Comparison of ENCODE assay signal across 15 cellular contexts in the genomic region with DNA sequence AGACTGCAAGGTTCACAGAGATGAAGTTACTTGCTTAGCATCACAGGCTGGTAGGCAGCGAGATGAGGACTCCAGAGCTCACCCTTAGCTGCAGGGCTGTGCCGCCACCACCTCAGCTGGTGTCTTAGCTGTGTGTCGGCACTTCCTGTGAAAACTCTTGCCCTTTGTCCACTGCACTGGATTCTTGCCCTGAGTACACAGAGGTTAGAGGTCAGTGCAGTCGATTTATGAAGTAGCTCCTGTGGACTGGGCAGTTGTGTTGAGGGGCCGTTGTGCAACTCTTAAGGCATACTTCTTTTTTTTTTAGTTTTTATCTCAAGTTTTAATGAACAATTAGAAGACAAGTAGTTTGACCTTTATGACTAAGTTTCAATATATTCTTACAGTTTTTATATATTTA. TPM values are rescaled to one million over a fixed set of nuclear protein-coding genes. Genes with fewer than 3 reads are reported as not detected.
DNase-seq lines count a peak whose midpoint lies in the region; ATAC-seq, FAIRE-seq and TF ChIP-seq lines count a peak whose summit lies in the region.
"Had no signal": no experiment of that assay in that cellular context is flagged by ENCODE, and none has a peak within 500 bp of the region (broad histone marks: within the 10 kb centered on the region; RNA-seq: fewer than 3 reads in every experiment).

No MANE protein-coding gene starts in this region.

- no peak overlapping the region for H3K4me3 ChIP-seq in body of pancreas
- no peak overlapping the region for H3K4me3 ChIP-seq in mesenchymal stem cell (ENCODE audit: insufficient read depth in 1 of 2, low read depth in 1 of 2, low read length in 2 of 2)
- H3K4me3 ChIP-seq in lower leg skin (ENCODE audit: low read depth, poor library complexity, severe bottlenecking) = no peak overlapping the region
- H3K4me3 ChIP-seq: BLaER1 treated with 17β-estradiol and CSF1 and Interleukin-3, amounts not matched to agents 10 nM and 100 nM; GM23338 had no signal

- no peak overlapping the region for H3K4me3 Mint-ChIP-seq in activated naive CD8-positive, alpha-beta T cell treated with anti-CD3 and anti-CD28 coated beads, Interleukin-2, amount 50 U/mL, for 24 hours
- H3K4me3 Mint-ChIP-seq: CD4-positive, CD25-positive, alpha-beta regulatory T cell; GM23338 had no signal

- H2BK120ac ChIP-seq in mesenchymal stem cell (ENCODE audit: low read depth, low read length) = no peak overlapping the region

- peak overlapping the region; percentile 24 for H4K8ac ChIP-seq in mesenchymal stem cell (ENCODE audit: low read length)

- no peaks in the 10 kb centered on the region for H3K9me3 Mint-ChIP-seq in activated naive CD8-positive, alpha-beta T cell treated with anti-CD3 and anti-CD28 coated beads, Interleukin-2, amount 50 U/mL, for 24 hours
- H3K9me3 Mint-ChIP-seq: CD4-positive, CD25-positive, alpha-beta regulatory T cell had no signal

- H3K27ac ChIP-seq in RWPE1 (0 out of 2 replicates have a peak overlapping the region, but pooled peaks have one; percentile 1), body of pancreas (no peak overlapping the region), mesenchymal stem cell (ENCODE audit: low read length, poor library complexity, severe bottlenecking) (no peak overlapping the region)
- H3K27ac ChIP-seq: BLaER1 treated with 17β-estradiol and CSF1 and Interleukin-3, amounts not matched to agents 10 nM and 100 nM had no signal

- H2BK5ac ChIP-seq in mesenchymal stem cell (ENCODE audit: low read depth, low read length, poor library complexity, severe bottlenecking) = no peak overlapping the region

- TF ChIP-seq POLR2A in body of pancreas (IDR thresholded peaks at IDR 0.05) (no peak), lower leg skin (IDR thresholded peaks at IDR 0.05) (no peak)

- H3K4ac ChIP-seq in mesenchymal stem cell (ENCODE audit: low read depth in 1 of 2, low read length in 2 of 2) = no peak overlapping the region

- no peak for TF ChIP-seq CTCF in RWPE1 (conservative IDR thresholded peaks at IDR 0.05; ENCODE audit: low read depth)
- no peak for TF ChIP-seq CTCF in body of pancreas (IDR thresholded peaks at IDR 0.05)
- no peak for TF ChIP-seq CTCF in lower leg skin (IDR thresholded peaks at IDR 0.05)

- 85 to 95% methylated on average over 5 of the region's 5 CpGs for WGBS in body of pancreas, 2 donors
- 86% methylated on average over 4 of the region's 5 CpGs for WGBS in mesenchymal stem cell
- 90 to 93% methylated on average over 5 of the region's 5 CpGs for WGBS in lower leg skin, 2 donors

- intact Hi-C loops in body of pancreas (cut with DNase I) = no loop called here
- intact Hi-C loops in lower leg skin (cut with DNase I; ENCODE audit: low total_unique reads) = no loop called here

- H3K4me1 Mint-ChIP-seq in activated naive CD8-positive, alpha-beta T cell treated with anti-CD3 and anti-CD28 coated beads, Interleukin-2, amount 50 U/mL, for 24 hours = no peaks in the 10 kb centered on the region
- H3K4me1 Mint-ChIP-seq: GM23338 had no signal

- H3K9me3 ChIP-seq in body of pancreas = no peaks in the 10 kb centered on the region
- H3K9me3 ChIP-seq in mesenchymal stem cell (ENCODE audit: control insufficient read depth, low read length) = no peaks in the 10 kb centered on the region

- H2BK12ac ChIP-seq in mesenchymal stem cell (ENCODE audit: low read length in 2 of 2) = no peak overlapping the region

- CTCF ChIA-PET in RWPE1 (lab: Yijun Ruan, JAX) = interaction anchor here (0.6 kb wide), 2 partner anchors 104 to 223 kb away, joined by 3 to 6 read pairs; no protein-coding TSS in a partner anchor

- H3K36me3 Mint-ChIP-seq in activated naive CD8-positive, alpha-beta T cell treated with anti-CD3 and anti-CD28 coated beads, Interleukin-2, amount 50 U/mL, for 24 hours (ENCODE audit: low read depth) = peaks cover 35% of the 10 kb centered on the region

- peaks cover 15% of the 10 kb centered on the region for H3K79me1 ChIP-seq in mesenchymal stem cell (replicated peaks; ENCODE audit: low read length, poor library complexity, severe bottlenecking)

- H2BK15ac ChIP-seq in mesenchymal stem cell (ENCODE audit: low read depth, poor library complexity, severe bottlenecking) = no peak overlapping the region

- H2AK5ac ChIP-seq in mesenchymal stem cell (ENCODE audit: low read length, severe bottlenecking) = no peak overlapping the region

- no peak overlapping the region for H3K23ac ChIP-seq in mesenchymal stem cell (ENCODE audit: low read length in 2 of 2)

- no peaks in the 10 kb centered on the region for H3K4me1 ChIP-seq in body of pancreas
- H3K4me1 ChIP-seq in mesenchymal stem cell (ENCODE audit: control insufficient read depth, insufficient read depth, low read depth, low read length) = peaks cover 2% of the 10 kb centered on the region
- H3K4me1 ChIP-seq: BLaER1 treated with 17β-estradiol and CSF1 and Interleukin-3, amounts not matched to agents 10 nM and 100 nM had no signal

- H3K9ac ChIP-seq in mesenchymal stem cell (ENCODE audit: low read length) = no peak overlapping the region
- H3K9ac ChIP-seq: BLaER1 treated with 17β-estradiol and CSF1 and Interleukin-3, amounts not matched to agents 10 nM and 100 nM had no signal

- POLR2A ChIA-PET in RWPE1 (lab: Yijun Ruan, JAX; ENCODE audit: low non-redundant PET) = no interaction called here

- no peak overlapping the region for H2AFZ ChIP-seq in mesenchymal stem cell (ENCODE audit: low read depth, low read length)
- H2AFZ ChIP-seq: GM23338 had no signal

- H3K18ac ChIP-seq in mesenchymal stem cell (ENCODE audit: low read depth in 1 of 2, low read length in 2 of 2) = no peak overlapping the region

- no peak overlapping the region for H3K27ac Mint-ChIP-seq in activated naive CD8-positive, alpha-beta T cell treated with anti-CD3 and anti-CD28 coated beads, Interleukin-2, amount 50 U/mL, for 24 hours
- H3K27ac Mint-ChIP-seq: CD4-positive, CD25-positive, alpha-beta regulatory T cell; GM23338 had no signal

- no peak overlapping the region for H3K14ac ChIP-seq in mesenchymal stem cell (ENCODE audit: low read length in 2 of 2)

- DNase-seq in RWPE1 (ENCODE audit: low spot score) (no peak), body of pancreas (no peak), mesenchymal stem cell (no peak), RPMI8226 (no peak), lower leg skin (ENCODE audit: low spot score in 2 of 2) (no peak)
- DNase-seq in activated naive CD8-positive, alpha-beta T cell treated with anti-CD3 and anti-CD28 coated beads, Interleukin-2, amount 50 U/mL, for 24 hours = no peak
- DNase-seq: ACHN; CD4-positive, CD25-positive, alpha-beta regulatory T cell; DMS53; GF-D8; H7 had no signal

- H3K36me3 ChIP-seq in body of pancreas (replicated peaks in 1 of 2; ENCODE audit: insufficient read depth in 1 of 2, low read depth in 2 of 2) (peaks cover 0 to 2% of the 10 kb centered on the region in 2 donors), mesenchymal stem cell (ENCODE audit: control insufficient read depth in 1 of 2, insufficient read depth in 2 of 2, low read depth in 1 of 2, low read length in 2 of 2) (peaks cover 17 to 39% of the 10 kb centered on the region in 2 experiments)

- no peaks in the 10 kb centered on the region for H3K27me3 ChIP-seq in body of pancreas
- no peaks in the 10 kb centered on the region for H3K27me3 ChIP-seq in mesenchymal stem cell (ENCODE audit: control insufficient read depth in 1 of 2, insufficient read depth in 1 of 2, low read length in 2 of 2)
- H3K27me3 ChIP-seq: BLaER1 treated with 17β-estradiol and CSF1 and Interleukin-3, amounts not matched to agents 10 nM and 100 nM had no signal

- peak; percentile 90 for FAIRE-seq in islet of Langerhans (lab: Jason Lieb, UNC)

- peak overlapping the region; percentile 65 for H4K91ac ChIP-seq in mesenchymal stem cell (ENCODE audit: low read length)

- H3K4me2 ChIP-seq in mesenchymal stem cell (ENCODE audit: low read length, poor library complexity, severe bottlenecking) = no peak overlapping the region
- H3K4me2 ChIP-seq: BLaER1 treated with 17β-estradiol and CSF1 and Interleukin-3, amounts not matched to agents 10 nM and 100 nM; GM23338 had no signal

- ATAC-seq in body of pancreas (peak; percentile 18), HG02970 (IDR thresholded peaks at IDR 0.05; ENCODE audit: low FRiP score, unreplicated experiment) (no peak)
- no peak for ATAC-seq in activated naive CD8-positive, alpha-beta T cell treated with anti-CD3 and anti-CD28 coated beads, Interleukin-2, amount 50 U/mL, for 24 hours
- ATAC-seq: GM23338 had no signal

- no peaks in the 10 kb centered on the region for H3K27me3 Mint-ChIP-seq in activated naive CD8-positive, alpha-beta T cell treated with anti-CD3 and anti-CD28 coated beads, Interleukin-2, amount 50 U/mL, for 24 hours
- H3K27me3 Mint-ChIP-seq: CD4-positive, CD25-positive, alpha-beta regulatory T cell had no signal

RNA-seq across cellular contexts. Expression of gene NDUFB2, which starts 10.6 kb away (rescaled TPM):
- total RNA-seq in body of pancreas (100 to 1,000 TPM in 1 of 2 donors, 10 to 100 TPM in 1; 61.0 to 140 TPM), lower leg skin (100 to 1,000 TPM; 153 to 309 (median 188) TPM)
- polyA plus RNA-seq in mesenchymal stem cell (2013, experiment 1 of 2) = 478 TPM
- polyA plus RNA-seq in mesenchymal stem cell (2013, experiment 2 of 2) = 487 TPM

RNA-seq across cellular contexts. Expression of gene ADCK2, which starts 34.4 kb away (rescaled TPM):
- total RNA-seq in body of pancreas (10 to 100 TPM; 16.1 to 21.1 TPM), lower leg skin (10 to 100 TPM; 48.0 to 65.9 (median 57.0) TPM)
- 4.1 TPM for polyA plus RNA-seq in mesenchymal stem cell (2013, experiment 1 of 2)
- polyA plus RNA-seq in mesenchymal stem cell (2013, experiment 2 of 2) = 4.2 TPM
